Comparison of ENCODE assay signal across 1 cellular context in genomic region chr15:101453123-101454120, GRCh38.
A peak's percentile ranks its signal among the peaks of the same experiment; 100 is the strongest.
TF ChIP-seq lines count a peak whose summit lies in the region.

No MANE protein-coding gene starts in this region.

TF ChIP-seq in HepG2, 621 proteins besides CTCF, POLR2A, EP300 and RAD21 (continued from another document and continues in another):
- TF ChIP-seq ZNF784 (CRISPR knock-in tag; IDR thresholded peaks at IDR 0.05; ENCODE audit: borderline replicate concordance) (no peak), ZC3H4 (CRISPR knock-in tag; IDR thresholded peaks at IDR 0.05; ENCODE audit: borderline replicate concordance) (no peak), NAIF1 (CRISPR knock-in tag; IDR thresholded peaks at IDR 0.05; ENCODE audit: borderline replicate concordance) (no peak), ZNF414 (CRISPR knock-in tag; IDR thresholded peaks at IDR 0.05) (0 out of 2 replicates have a peak, but pooled peaks have one; percentile 61), CREB1 (IDR thresholded peaks at IDR 0.05) (no peak), CREB1 (CRISPR knock-in tag; IDR thresholded peaks at IDR 0.05) (no peak), BATF2 (CRISPR knock-in tag; IDR thresholded peaks at IDR 0.05) (no peak), TMF1 (CRISPR knock-in tag; IDR thresholded peaks at IDR 0.05; ENCODE audit: low read depth) (no peak), ZBTB3 (CRISPR knock-in tag; IDR thresholded peaks at IDR 0.05; ENCODE audit: borderline replicate concordance, low read depth) (no peak), JDP2 (CRISPR knock-in tag; IDR thresholded peaks at IDR 0.05; ENCODE audit: borderline replicate concordance) (no peak), ZNF879 (CRISPR knock-in tag; IDR thresholded peaks at IDR 0.05) (no peak), ZNF772 (CRISPR knock-in tag; IDR thresholded peaks at IDR 0.05) (no peak), JARID2 (CRISPR knock-in tag; IDR thresholded peaks at IDR 0.05; ENCODE audit: insufficient replicate concordance) (no peak), SPEN (CRISPR knock-in tag; IDR thresholded peaks at IDR 0.05; ENCODE audit: low read depth) (peak; percentile 51; the same call in 1 of the 2 replicates), NFAT5 (CRISPR knock-in tag; IDR thresholded peaks at IDR 0.05) (no peak), SIX1 (CRISPR knock-in tag; IDR thresholded peaks at IDR 0.05; ENCODE audit: borderline replicate concordance) (no peak), THAP11 (CRISPR knock-in tag; IDR thresholded peaks at IDR 0.05) (no peak), CERS6 (CRISPR knock-in tag; IDR thresholded peaks at IDR 0.05) (no peak), SMAD3 (CRISPR knock-in tag; IDR thresholded peaks at IDR 0.05) (no peak), ZNF468 (CRISPR knock-in tag; IDR thresholded peaks at IDR 0.05) (no peak), ZNF251 (CRISPR knock-in tag; IDR thresholded peaks at IDR 0.05) (no peak), PBX2 (CRISPR knock-in tag; IDR thresholded peaks at IDR 0.05) (no peak), ZNF264 (CRISPR knock-in tag; IDR thresholded peaks at IDR 0.05) (no peak), HNRNPUL1 (IDR thresholded peaks at IDR 0.05; ENCODE audit: low read depth, low read length) (no peak), ZNF589 (CRISPR knock-in tag; conservative IDR thresholded peaks at IDR 0.05) (no peak), ZNF432 (CRISPR knock-in tag; IDR thresholded peaks at IDR 0.05; ENCODE audit: borderline replicate concordance) (no peak), ZNF878 (CRISPR knock-in tag; IDR thresholded peaks at IDR 0.05) (no peak), MLX (CRISPR knock-in tag; IDR thresholded peaks at IDR 0.05) (0 out of 2 replicates have a peak, but pooled peaks have one; percentile 34), MAX (IDR thresholded peaks at IDR 0.05) (peak; percentile 51), HOXA3 (CRISPR knock-in tag; IDR thresholded peaks at IDR 0.05) (peak; percentile 75), PITX1 (CRISPR knock-in tag; IDR thresholded peaks at IDR 0.05) (0 out of 2 replicates have a peak, but pooled peaks have one; percentile 17), NFYB (CRISPR knock-in tag; IDR thresholded peaks at IDR 0.05) (no peak), SMARCE1 (IDR thresholded peaks at IDR 0.05; ENCODE audit: borderline replicate concordance) (no peak), AGO1 (IDR thresholded peaks at IDR 0.05; ENCODE audit: low read depth, low read length, poor library complexity, severe bottlenecking) (no peak), YEATS2 (CRISPR knock-in tag; IDR thresholded peaks at IDR 0.05; ENCODE audit: borderline replicate concordance) (no peak), ZNF354B (CRISPR knock-in tag; IDR thresholded peaks at IDR 0.05) (no peak), LCORL (IDR thresholded peaks at IDR 0.05) (no peak), LCORL (CRISPR knock-in tag; IDR thresholded peaks at IDR 0.05) (peak; percentile 73), MTA3 (CRISPR knock-in tag; IDR thresholded peaks at IDR 0.05) (no peak), ZNF253 (CRISPR knock-in tag; IDR thresholded peaks at IDR 0.05; ENCODE audit: borderline replicate concordance) (no peak), ZEB1 (IDR thresholded peaks at IDR 0.05; ENCODE audit: insufficient replicate concordance, low read depth) (peak; percentile 59), ZNF343 (CRISPR knock-in tag; IDR thresholded peaks at IDR 0.05) (no peak), ZBTB43 (CRISPR knock-in tag; conservative IDR thresholded peaks at IDR 0.05) (peak; percentile 83), TEAD3 (CRISPR knock-in tag; optimal IDR thresholded peaks at IDR 0.05; ENCODE audit: borderline replicate concordance) (peak; percentile 13), BHLHE40 (IDR thresholded peaks at IDR 0.05; ENCODE audit: low read length) (peak; percentile 56), RARG (CRISPR knock-in tag; IDR thresholded peaks at IDR 0.05; ENCODE audit: low read depth) (no peak), STAT6 (CRISPR knock-in tag; IDR thresholded peaks at IDR 0.05; ENCODE audit: borderline replicate concordance) (no peak), ONECUT2 (CRISPR knock-in tag; IDR thresholded peaks at IDR 0.05) (no peak), DNMT1 (CRISPR knock-in tag; IDR thresholded peaks at IDR 0.05) (no peak), PHF21A (CRISPR knock-in tag; IDR thresholded peaks at IDR 0.05) (peak; percentile 67), MEIS2 (CRISPR knock-in tag; IDR thresholded peaks at IDR 0.05) (no peak), KDM1A (CRISPR knock-in tag; IDR thresholded peaks at IDR 0.05) (no peak), FOSL1 (CRISPR knock-in tag; IDR thresholded peaks at IDR 0.05; ENCODE audit: borderline replicate concordance) (no peak), SALL1 (CRISPR knock-in tag; IDR thresholded peaks at IDR 0.05) (peak; percentile 81), SMAD1 (CRISPR knock-in tag; IDR thresholded peaks at IDR 0.05; ENCODE audit: borderline replicate concordance, low read depth) (no peak), WIZ (CRISPR knock-in tag; IDR thresholded peaks at IDR 0.05) (no peak)
